ENCODE assay signal across 1 cellular context in the genomic region with DNA sequence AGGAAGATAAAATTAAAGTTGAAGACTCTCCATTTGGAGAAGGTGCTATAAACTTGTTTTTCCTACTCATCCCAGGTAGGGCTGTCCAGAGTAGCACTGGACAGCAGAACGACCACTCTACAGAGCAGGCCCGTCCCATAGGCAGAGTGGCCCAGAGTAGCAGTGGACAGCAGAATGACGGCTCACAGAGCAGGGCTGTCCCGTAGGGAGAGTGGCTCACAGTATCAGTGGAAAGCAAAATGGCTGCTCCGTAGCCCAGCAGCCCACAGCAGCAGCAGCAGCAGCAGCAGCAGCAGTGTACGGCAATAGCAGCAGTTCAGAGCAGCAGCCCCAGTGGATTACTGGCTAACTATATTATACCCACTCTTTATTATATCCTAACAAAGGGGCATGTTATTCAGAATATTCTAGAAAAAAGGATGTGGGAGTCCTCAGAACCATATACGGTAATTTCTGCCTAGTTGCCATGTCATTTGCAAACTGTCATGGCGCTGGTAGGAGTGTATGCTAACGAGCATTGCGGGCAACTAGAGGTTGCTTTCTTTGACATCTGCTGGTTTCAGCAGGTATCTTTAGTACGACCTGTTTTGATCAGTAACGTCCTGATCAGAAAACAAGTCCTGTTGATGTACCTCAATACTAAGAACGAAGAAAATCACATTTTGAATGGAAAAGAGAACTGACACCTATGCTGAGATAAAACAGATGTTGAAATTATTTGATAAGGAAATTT.
TF ChIP-seq lines count a peak whose summit lies in the region.

No MANE protein-coding gene starts in this region.

TF ChIP-seq in IMR-90, 13 proteins besides CTCF, POLR2A, EP300 and RAD21:
- TF ChIP-seq BHLHE40 (IDR thresholded peaks at IDR 0.05; ENCODE audit: low read depth, low read length) (no peak), MXI1 (IDR thresholded peaks at IDR 0.05; ENCODE audit: borderline replicate concordance, low read depth, low read length) (no peak), RFX5 (IDR thresholded peaks at IDR 0.05; ENCODE audit: low read depth, low read length) (no peak), FOS (IDR thresholded peaks at IDR 0.05; ENCODE audit: low read depth, low read length) (no peak), SMC3 (IDR thresholded peaks at IDR 0.05; ENCODE audit: low read depth, low read length) (no peak), CEBPB (IDR thresholded peaks at IDR 0.05; ENCODE audit: low read depth, low read length) (no peak), MAFK (IDR thresholded peaks at IDR 0.05; ENCODE audit: low read depth, low read length) (no peak), CHD1 (IDR thresholded peaks at IDR 0.05; ENCODE audit: low read depth, low read length) (no peak), RCOR1 (IDR thresholded peaks at IDR 0.05; ENCODE audit: insufficient replicate concordance, low read length) (no peak), NFE2L2 (IDR thresholded peaks at IDR 0.05; ENCODE audit: low read depth, low read length) (no peak), MAZ (IDR thresholded peaks at IDR 0.05; ENCODE audit: borderline replicate concordance, low read depth, low read length) (no peak)
- TF ChIP-seq, protein P1, sequence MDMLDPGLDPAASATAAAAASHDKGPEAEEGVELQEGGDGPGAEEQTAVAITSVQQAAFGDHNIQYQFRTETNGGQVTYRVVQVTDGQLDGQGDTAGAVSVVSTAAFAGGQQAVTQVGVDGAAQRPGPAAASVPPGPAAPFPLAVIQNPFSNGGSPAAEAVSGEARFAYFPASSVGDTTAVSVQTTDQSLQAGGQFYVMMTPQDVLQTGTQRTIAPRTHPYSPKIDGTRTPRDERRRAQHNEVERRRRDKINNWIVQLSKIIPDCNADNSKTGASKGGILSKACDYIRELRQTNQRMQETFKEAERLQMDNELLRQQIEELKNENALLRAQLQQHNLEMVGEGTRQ (IDR thresholded peaks at IDR 0.05; ENCODE audit: low read depth, low read length), result no peak
- TF ChIP-seq, protein P2, sequence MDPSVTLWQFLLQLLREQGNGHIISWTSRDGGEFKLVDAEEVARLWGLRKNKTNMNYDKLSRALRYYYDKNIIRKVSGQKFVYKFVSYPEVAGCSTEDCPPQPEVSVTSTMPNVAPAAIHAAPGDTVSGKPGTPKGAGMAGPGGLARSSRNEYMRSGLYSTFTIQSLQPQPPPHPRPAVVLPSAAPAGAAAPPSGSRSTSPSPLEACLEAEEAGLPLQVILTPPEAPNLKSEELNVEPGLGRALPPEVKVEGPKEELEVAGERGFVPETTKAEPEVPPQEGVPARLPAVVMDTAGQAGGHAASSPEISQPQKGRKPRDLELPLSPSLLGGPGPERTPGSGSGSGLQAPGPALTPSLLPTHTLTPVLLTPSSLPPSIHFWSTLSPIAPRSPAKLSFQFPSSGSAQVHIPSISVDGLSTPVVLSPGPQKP (IDR thresholded peaks at IDR 0.05; ENCODE audit: borderline replicate concordance, low read depth, low read length), result no peak
